Comparison of ENCODE assay signal across 8 cellular contexts in the genomic region with DNA sequence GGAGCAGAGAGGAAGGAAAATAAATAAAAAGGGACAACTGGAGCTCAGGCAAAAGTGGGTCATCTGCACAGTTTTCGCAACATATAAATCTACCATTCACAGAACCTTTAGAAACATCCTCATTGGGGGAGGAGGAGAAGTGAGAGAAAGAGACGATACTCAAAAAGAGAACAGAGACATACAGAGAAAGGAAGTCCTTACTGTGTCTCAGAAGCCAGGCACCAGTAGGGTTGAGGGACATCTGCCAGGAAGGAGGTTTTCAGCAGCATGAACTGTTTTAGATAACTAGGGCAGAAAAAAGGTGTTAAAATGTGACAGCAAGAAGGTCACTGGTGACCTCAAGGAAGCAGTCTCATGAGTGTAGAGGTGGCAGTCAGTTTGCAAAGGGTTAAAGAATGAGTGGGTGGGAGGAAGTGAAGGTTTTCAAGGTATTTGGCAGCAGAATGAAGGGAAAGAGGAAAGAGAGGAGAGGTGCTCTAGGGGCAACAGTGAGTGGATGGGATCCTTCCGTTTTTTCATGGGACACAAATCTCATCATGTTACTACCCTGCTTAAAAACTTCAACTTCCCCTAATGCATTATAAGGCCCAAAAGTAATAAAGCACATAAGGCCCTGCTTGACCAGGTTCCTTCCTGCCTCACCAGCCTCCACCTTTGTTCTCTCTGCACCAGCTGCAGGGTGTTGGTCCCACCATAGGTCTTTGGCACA. TPM values are rescaled to one million over a fixed set of nuclear protein-coding genes. Genes with fewer than 3 reads are reported as not detected.
A peak's percentile ranks its signal among the peaks of the same experiment; 100 is the strongest.
DNase-seq lines count a peak whose midpoint lies in the region; ATAC-seq and TF ChIP-seq lines count a peak whose summit lies in the region.

No MANE protein-coding gene starts in this region.

- ATAC-seq in HG02981 (IDR thresholded peaks at IDR 0.05; ENCODE audit: unreplicated experiment) (peak; percentile 67), T-cell (replicated peaks in 1 of 4) (peak; percentile 36 to 64 (median 62)), memory B cell (ENCODE audit: low read depth) (peak; percentile 71)

- H3K4me3 ChIP-seq in tibial artery: no peak overlapping the region

- peaks cover 8% of the 10 kb centered on the region for H3K36me3 Mint-ChIP-seq in T-cell
- H3K36me3 Mint-ChIP-seq in memory B cell: peaks cover 2% of the 10 kb centered on the region

- H3K4me1 Mint-ChIP-seq in T-cell: peaks cover 24 to 58% (median 32%) of the 10 kb centered on the region in 3 donors
- H3K4me1 Mint-ChIP-seq in memory B cell: peaks cover 41% of the 10 kb centered on the region

- H3K4me3 Mint-ChIP-seq in T-cell: no peak overlapping the region
- no peak overlapping the region for H3K4me3 Mint-ChIP-seq in memory B cell

- H3K27ac Mint-ChIP-seq in T-cell (no peak overlapping the region), memory B cell (no peak overlapping the region)

- POLR2A ChIA-PET in T-cell (lab: Charles Lee): no interaction called here

- H3K9me3 Mint-ChIP-seq in T-cell (no peaks in the 10 kb centered on the region), memory B cell (no peaks in the 10 kb centered on the region)

- H3K36me3 ChIP-seq in tibial artery: no peaks in the 10 kb centered on the region

- no peak overlapping the region for H3K27ac ChIP-seq in tibial artery

- intact Hi-C loops in tibial artery (cut with DNase I; ENCODE audit: low total_unique reads): no loop called here

- CTCF ChIA-PET in T-cell (lab: Charles Lee): no interaction called here

- H3K27me3 Mint-ChIP-seq in T-cell (no peaks in the 10 kb centered on the region), memory B cell (no peaks in the 10 kb centered on the region)

- H3K27me3 ChIP-seq in tibial artery: no peaks in the 10 kb centered on the region

- TF ChIP-seq CTCF in tibial artery (IDR thresholded peaks at IDR 0.05): no peak

- DNase-seq in stimulated activated CD4-positive, alpha-beta T cell treated with anti-CD3 and anti-CD28 coated beads, Interleukin-12 subunit alpha, Interleukin-12 subunit beta, amount 100 ng/mL, for 48 hours (ENCODE audit: low read depth in 2 of 3, low spot score in 1 of 3): peak; percentile 3 to 42 (median 40)
- DNase-seq in stimulated activated CD4-positive, alpha-beta T cell treated with anti-CD3 and anti-CD28 coated beads, Interleukin-4, amount 100 ng/mL, for 1 hour: no peak
- peak in 10 of 34 experiments; percentile 8 to 38 (median 21) for DNase-seq in T-cell
- DNase-seq in memory B cell (ENCODE audit: low spot score in 2 of 2): peak in 1 of 2 donors; percentile 27
- no peak for DNase-seq in mesenteric fat pad (ENCODE audit: low spot score)
- no peak for DNase-seq in tibial artery
- no peak for DNase-seq in NCI-H524 treated with DMSO at 0.1 percent for 48 hours (lab: John Stamatoyannopoulos, UW)

- no peaks in the 10 kb centered on the region for H3K9me3 ChIP-seq in tibial artery

- H3K4me1 ChIP-seq in tibial artery: peaks cover 0 to 33% (median 23%) of the 10 kb centered on the region in 4 donors

RNA-seq across cellular contexts. Expression of a gene that starts 9.5 kb away (rescaled TPM):
- total RNA-seq in T-cell: 100 to 1,000 TPM; 272 to 323 (median 288) TPM
- total RNA-seq in mesenteric fat pad: 187 TPM

Comparison
In these comparisons a context has a peak if more than half of its experiments do, and no peak if none do; other contexts are left out.
1. DNase-seq: peak in stimulated activated CD4-positive, alpha-beta T cell treated with anti-CD3 and anti-CD28 coated beads, Interleukin-12 subunit alpha, Interleukin-12 subunit beta, amount 100 ng/mL, for 48 hours (3 of 3); none in stimulated activated CD4-positive, alpha-beta T cell treated with anti-CD3 and anti-CD28 coated beads, Interleukin-4, amount 100 ng/mL, for 1 hour (single experiment), mesenteric fat pad (single experiment), tibial artery (0 of 2) and NCI-H524 treated with DMSO at 0.1 percent for 48 hours (single experiment).
2. Peak in every context shown above with its lines, with median percentiles within 50 percentile points of each other: ATAC-seq.